28 cellular contexts compared by ENCODE assay signal in genomic region chr16:60392380-60392779, GRCh38.
"Had no signal": no experiment of that assay in that cellular context is flagged by ENCODE, and none has a peak within 500 bp of the region (broad histone marks: within the 10 kb centered on the region; RNA-seq: fewer than 3 reads in every experiment).

No MANE protein-coding gene starts in this region.

- H2AFZ ChIP-seq: neural progenitor cell, parathyroid adenoma had no signal

- ATAC-seq: natural killer cell; psoas muscle; right cardiac atrium; sciatic nerve; stimulated activated memory B cell treated with anti-CD40 and anti-IgM and Interleukin-4, amounts not matched to agents 10 μg/mL and 1 μg/mL and 100 μg/mL, for 72 hours; stimulated activated naive CD8-positive, alpha-beta T cell treated with anti-CD3 and anti-CD28 coated beads, Interleukin-15, amount 100 ng/mL, for 72 hours; stimulated activated naive CD8-positive, alpha-beta T cell treated with anti-CD3 and anti-CD28 coated beads, Interleukin-15, Interleukin-2, amounts not matched to agents 100 U/mL and 50 U/mL, for 24 hours; upper lobe of right lung had no signal

- H3K4me3 ChIP-seq: neural progenitor cell, ovary, psoas muscle, skin epidermis, smooth muscle cell, spleen, suprapubic skin, testis, tibial artery, transverse colon, upper lobe of right lung, uterus had no signal

- H3K4me1 ChIP-seq: neural progenitor cell, parathyroid adenoma, psoas muscle, spleen, suprapubic skin, testis, tibial artery, transverse colon, upper lobe of right lung, uterus had no signal

- DNase-seq: natural killer cell; occipital lobe; ovary; posterior cingulate gyrus; psoas muscle; right cardiac atrium; spleen; stimulated activated CD4-positive, alpha-beta T cell treated with anti-CD3 and anti-CD28 coated beads, Interleukin-12 subunit alpha, Interleukin-12 subunit beta, amount 100 ng/mL, for 4 hours; stimulated activated CD4-positive, alpha-beta T cell treated with anti-CD3 and anti-CD28 coated beads, Interleukin-1b, Interleukin-23, amount 100 ng/mL, for 48 hours; stimulated activated CD4-positive, alpha-beta T cell treated with anti-CD3 and anti-CD28 coated beads, Interleukin-4, amount 100 ng/mL, for 1 hour; stimulated activated CD4-positive, alpha-beta T cell treated with anti-CD3 and anti-CD28 coated beads, Interleukin-4, amount 100 ng/mL, for 4 hours; stimulated activated CD8-positive, alpha-beta memory T cell treated with anti-CD3 and anti-CD28 coated beads, Interleukin-4, amount 100 ng/mL, for 48 hours; stimulated activated naive CD4-positive, alpha-beta T cell; stimulated activated naive CD8-positive, alpha-beta T cell treated with anti-CD3 and anti-CD28 coated beads, Interleukin-15, amount 100 ng/mL, for 72 hours; stimulated activated naive CD8-positive, alpha-beta T cell treated with anti-CD3 and anti-CD28 coated beads, Interleukin-15, Interleukin-2, amounts not matched to agents 100 U/mL and 50 U/mL, for 24 hours; substantia nigra; testis; tibial artery; transverse colon; upper lobe of right lung; uterus had no signal

- H3K4me2 ChIP-seq: neural progenitor cell, smooth muscle cell had no signal

- H3K9me3 ChIP-seq: ovary, psoas muscle, spleen, suprapubic skin, testis, tibial artery, upper lobe of right lung, uterus had no signal

- H3K9ac ChIP-seq: neural progenitor cell, parathyroid adenoma had no signal

- H3K79me2 ChIP-seq: parathyroid adenoma had no signal

- H3K27ac ChIP-seq: neural progenitor cell, ovary, parathyroid adenoma, psoas muscle, skin epidermis, spleen, suprapubic skin, testis, tibial artery, transverse colon, upper lobe of right lung, uterus had no signal

- H3K36me3 ChIP-seq: neural progenitor cell, ovary, spleen, suprapubic skin, tibial artery, transverse colon, upper lobe of right lung, uterus had no signal

- H3K27me3 ChIP-seq: neural progenitor cell, ovary, spleen, suprapubic skin, testis, tibial artery, transverse colon, upper lobe of right lung, uterus had no signal
